In genomic region chr3:73656241-73656890, GRCh38 we compare ENCODE assay signal across 22 cellular contexts. TPM values are rescaled to one million over a fixed set of nuclear protein-coding genes. Genes with fewer than 3 reads are reported as not detected.
DNase-seq lines count a peak whose midpoint lies in the region; TF ChIP-seq lines count a peak whose summit lies in the region.
"Had no signal": no experiment of that assay in that cellular context is flagged by ENCODE, and none has a peak within 500 bp of the region (broad histone marks: within the 10 kb centered on the region; RNA-seq: fewer than 3 reads in every experiment).

No MANE protein-coding gene starts in this region.

- H3K36me3 ChIP-seq in SK-N-MC (ENCODE audit: insufficient read depth, low read length) (no peaks in the 10 kb centered on the region), fibroblast of lung (ENCODE audit: control insufficient read depth, insufficient read depth, low read length) (no peaks in the 10 kb centered on the region), smooth muscle cell (ENCODE audit: low read depth) (no peaks in the 10 kb centered on the region)
- H3K36me3 ChIP-seq in CD4-positive, alpha-beta memory T cell (ENCODE audit: insufficient read depth, low read length), result no peaks in the 10 kb centered on the region
- H3K36me3 ChIP-seq: right atrium auricular region, suprapubic skin had no signal

- POLR2A ChIA-PET in CD4-positive, alpha-beta memory T cell (lab: Charles Lee; ENCODE audit: partially characterized antibody), result no interaction called here

- H3K79me2 ChIP-seq in fibroblast of lung (ENCODE audit: control insufficient read depth, insufficient read depth, low read length) (no peaks in the 10 kb centered on the region), smooth muscle cell (ENCODE audit: low read depth) (no peaks in the 10 kb centered on the region)

- H2AFZ ChIP-seq in fibroblast of lung (ENCODE audit: low read length), result no peak overlapping the region
- peak overlapping the region; percentile 36 for H2AFZ ChIP-seq in smooth muscle cell (ENCODE audit: low read depth)

- H3K36me3 Mint-ChIP-seq in CD4-positive, alpha-beta memory T cell, result no peaks in the 10 kb centered on the region
- H3K36me3 Mint-ChIP-seq: activated CD8-positive, alpha-beta memory T cell treated with anti-CD3 and anti-CD28 coated beads, Interleukin-2, amount 10 ng/mL, durations not matched to agents 7 days and 5 days; activated naive CD4-positive, alpha-beta T cell treated with anti-CD3 and anti-CD28 coated beads, Interleukin-2, amount 50 U/mL, for 24 hours had no signal

- H3K27me3 ChIP-seq in fibroblast of lung (ENCODE audit: control insufficient read depth, insufficient read depth, low read length) (no peaks in the 10 kb centered on the region), smooth muscle cell (ENCODE audit: low read depth) (no peaks in the 10 kb centered on the region), dorsolateral prefrontal cortex (no peaks in the 10 kb centered on the region)
- H3K27me3 ChIP-seq in CD4-positive, alpha-beta memory T cell (ENCODE audit: insufficient read depth, low read length), result no peaks in the 10 kb centered on the region
- H3K27me3 ChIP-seq: right atrium auricular region, suprapubic skin had no signal

- CTCF ChIA-PET in CD4-positive, alpha-beta memory T cell (lab: Charles Lee; ENCODE audit: partially characterized antibody), result no interaction called here

- H3K4me1 ChIP-seq in fibroblast of lung (ENCODE audit: control insufficient read depth, extremely low read depth, insufficient read depth, low read length), result no peaks in the 10 kb centered on the region
- H3K4me1 ChIP-seq in smooth muscle cell (ENCODE audit: low read depth), result no peaks in the 10 kb centered on the region
- no peaks in the 10 kb centered on the region for H3K4me1 ChIP-seq in CD4-positive, alpha-beta memory T cell (ENCODE audit: insufficient read depth, low read length)
- H3K4me1 ChIP-seq: foreskin keratinocyte, right atrium auricular region, suprapubic skin had no signal

- DNase-seq in EL (peak; percentile 67), SK-N-MC (ENCODE audit: low read depth, low spot score) (no peak), fibroblast of lung (ENCODE audit: low read depth in 2 of 2) (peak; percentile 11 to 75), smooth muscle cell (lab: John Stamatoyannopoulos, UW; ENCODE audit: unreplicated experiment) (no peak), NCI-H226 (no peak), dorsolateral prefrontal cortex (no peak)
- no peak for DNase-seq in CD4-positive, alpha-beta memory T cell
- DNase-seq: activated CD4-positive, alpha-beta T cell treated with anti-CD3 and anti-CD28 coated beads for 48 hours; activated CD8-positive, alpha-beta memory T cell treated with anti-CD3 and anti-CD28 coated beads, Interleukin-2, amount 10 ng/mL, durations not matched to agents 7 days and 5 days; foreskin keratinocyte; kidney; NCI-H2171; NCI-H748 treated with DMSO at 0.1 percent for 48 hours; occipital lobe; T-helper 1 cell had no signal

- H3F3A ChIP-seq in smooth muscle cell (ENCODE audit: low read depth), result no peaks in the 10 kb centered on the region

- H3K27me3 Mint-ChIP-seq in CD4-positive, alpha-beta memory T cell, result peaks cover 0 to 2% of the 10 kb centered on the region in 2 donors
- H3K27me3 Mint-ChIP-seq: activated CD8-positive, alpha-beta memory T cell treated with anti-CD3 and anti-CD28 coated beads, Interleukin-2, amount 10 ng/mL, durations not matched to agents 7 days and 5 days; activated naive CD4-positive, alpha-beta T cell treated with anti-CD3 and anti-CD28 coated beads, Interleukin-2, amount 50 U/mL, for 24 hours; dendritic cell treated with granulocyte-macrophage colony-stimulating factor and Interleukin-4, amounts not matched to agents 40 ng/mL and 50 ng/mL, for 4 days had no signal

- H3K4me3 ChIP-seq in SK-N-MC, result no peak overlapping the region
- H3K4me3 ChIP-seq in fibroblast of lung (replicated peaks in 1 of 4; ENCODE audit: control extremely low read depth in 1 of 4, insufficient read depth in 1 of 4, low read depth in 3 of 4, low read length in 4 of 4), result no peak overlapping the region
- H3K4me3 ChIP-seq in smooth muscle cell, result no peak overlapping the region
- H3K4me3 ChIP-seq in CD4-positive, alpha-beta memory T cell (ENCODE audit: low read length in 2 of 2), result no peak overlapping the region
- no peak overlapping the region for H3K4me3 ChIP-seq in dorsolateral prefrontal cortex
- H3K4me3 ChIP-seq: lung, right atrium auricular region, suprapubic skin had no signal

- TF ChIP-seq CTCF in fibroblast of lung (conservative IDR thresholded peaks at IDR 0.05 in 1 of 2, IDR thresholded peaks at IDR 0.05 in 1 of 2; ENCODE audit: low read depth in 1 of 2, low read length in 2 of 2) (no peak), smooth muscle cell (IDR thresholded peaks at IDR 0.05; ENCODE audit: borderline replicate concordance, insufficient read depth, poor library complexity, severe bottlenecking) (no peak), dorsolateral prefrontal cortex (IDR thresholded peaks at IDR 0.05 in 54 of 56, conservative IDR thresholded peaks at IDR 0.05 in 2 of 56; ENCODE audit: low read depth in 1 of 56, partially characterized antibody in 56 of 56) (no peak)

- H3K4me2 ChIP-seq in fibroblast of lung (ENCODE audit: extremely low read depth, insufficient read depth, low read length), result no peak overlapping the region
- peak overlapping the region; percentile 59 for H3K4me2 ChIP-seq in smooth muscle cell

- no peak overlapping the region for H3K27ac Mint-ChIP-seq in CD4-positive, alpha-beta memory T cell
- H3K27ac Mint-ChIP-seq: activated CD8-positive, alpha-beta memory T cell treated with anti-CD3 and anti-CD28 coated beads, Interleukin-2, amount 10 ng/mL, durations not matched to agents 7 days and 5 days; activated naive CD4-positive, alpha-beta T cell treated with anti-CD3 and anti-CD28 coated beads, Interleukin-2, amount 50 U/mL, for 24 hours; activated T-helper 1 cell treated with anti-CD3 and anti-CD28 coated beads, Interleukin-12 subunit alpha, Interleukin-12 subunit beta, Interleukin-2, Interleukin-4 antibody, amounts not matched to agents 30 ng/mL and 10 ng/mL and 1 ng/mL, durations not matched to agents 14 hours and 24 hours and 36 hours; dendritic cell treated with granulocyte-macrophage colony-stimulating factor and Interleukin-4, amounts not matched to agents 40 ng/mL and 50 ng/mL, for 4 days had no signal

- no peak overlapping the region for H3K4me3 Mint-ChIP-seq in CD4-positive, alpha-beta memory T cell
- H3K4me3 Mint-ChIP-seq: activated CD8-positive, alpha-beta memory T cell treated with anti-CD3 and anti-CD28 coated beads, Interleukin-2, amount 10 ng/mL, durations not matched to agents 7 days and 5 days; activated naive CD4-positive, alpha-beta T cell treated with anti-CD3 and anti-CD28 coated beads, Interleukin-2, amount 50 U/mL, for 24 hours; activated T-helper 1 cell treated with anti-CD3 and anti-CD28 coated beads, Interleukin-12 subunit alpha, Interleukin-12 subunit beta, Interleukin-2, Interleukin-4 antibody, amounts not matched to agents 30 ng/mL and 10 ng/mL and 1 ng/mL, durations not matched to agents 14 hours and 24 hours and 36 hours; dendritic cell treated with granulocyte-macrophage colony-stimulating factor and Interleukin-4, amounts not matched to agents 40 ng/mL and 50 ng/mL, for 4 days had no signal

- 74% methylated on average over 4 of the region's 4 CpGs for WGBS in smooth muscle cell (ENCODE audit: low lambda C conversion rate)

- H3K9ac ChIP-seq in SK-N-MC (ENCODE audit: insufficient read length) (no peak overlapping the region), fibroblast of lung (ENCODE audit: insufficient read depth, low read length) (no peak overlapping the region), smooth muscle cell (ENCODE audit: low read depth) (no peak overlapping the region)

- no peaks in the 10 kb centered on the region for H4K20me1 ChIP-seq in fibroblast of lung (ENCODE audit: control insufficient read depth, extremely low read depth, insufficient read depth, low read length)
- H4K20me1 ChIP-seq in smooth muscle cell (ENCODE audit: low read depth), result no peaks in the 10 kb centered on the region

- H3K9me3 Mint-ChIP-seq in CD4-positive, alpha-beta memory T cell, result peaks cover 0 to 5% (median 2%) of the 10 kb centered on the region in 8 donors
- H3K9me3 Mint-ChIP-seq: dendritic cell treated with granulocyte-macrophage colony-stimulating factor and Interleukin-4, amounts not matched to agents 40 ng/mL and 50 ng/mL, for 4 days had no signal

- H3K4me1 Mint-ChIP-seq in CD4-positive, alpha-beta memory T cell, result no peaks in the 10 kb centered on the region
- H3K4me1 Mint-ChIP-seq: activated CD8-positive, alpha-beta memory T cell treated with anti-CD3 and anti-CD28 coated beads, Interleukin-2, amount 10 ng/mL, durations not matched to agents 7 days and 5 days; activated naive CD4-positive, alpha-beta T cell treated with anti-CD3 and anti-CD28 coated beads, Interleukin-2, amount 50 U/mL, for 24 hours had no signal

- no peaks in the 10 kb centered on the region for H3K9me3 ChIP-seq in SK-N-MC (ENCODE audit: low read depth, low read length)
- no peaks in the 10 kb centered on the region for H3K9me3 ChIP-seq in fibroblast of lung (ENCODE audit: control insufficient read depth, insufficient read depth, low read depth, low read length)
- no peaks in the 10 kb centered on the region for H3K9me3 ChIP-seq in smooth muscle cell (replicated peaks; ENCODE audit: low read depth)
- no peaks in the 10 kb centered on the region for H3K9me3 ChIP-seq in CD4-positive, alpha-beta memory T cell (ENCODE audit: control insufficient read depth in 1 of 2, low read length in 2 of 2)
- H3K9me3 ChIP-seq: right atrium auricular region, suprapubic skin had no signal

- H3K27ac ChIP-seq in SK-N-MC (0 out of 2 replicates have a peak overlapping the region, but pooled peaks have one; percentile 25), fibroblast of lung (ENCODE audit: insufficient read depth, low read length) (no peak overlapping the region), smooth muscle cell (ENCODE audit: low read depth) (peak overlapping the region; percentile 40), dorsolateral prefrontal cortex (no peak overlapping the region)
- no peak overlapping the region for H3K27ac ChIP-seq in CD4-positive, alpha-beta memory T cell (ENCODE audit: low read depth, low read length)
- H3K27ac ChIP-seq: foreskin keratinocyte, right atrium auricular region, suprapubic skin had no signal

- intact Hi-C loops in CD4-positive, alpha-beta memory T cell (cut with micrococcal nuclease), result no loop called here
- intact Hi-C loops in dorsolateral prefrontal cortex (cut with DNase I), result no loop called here

RNA-seq across cellular contexts. Expression of gene PDZRN3, which starts 31.6 kb away (rescaled TPM):
- total RNA-seq in fibroblast of lung, result 47.5 and 56.3 TPM in 2 replicates
- 10.7 and 14.6 TPM in 2 replicates for polyA plus RNA-seq in fibroblast of lung
- 20.0 and 36.3 TPM in 2 replicates for polyA plus RNA-seq in fibroblast of lung (2012)
- polyA minus RNA-seq in fibroblast of lung (ENCODE audit: low replicate concordance), result 42.1 and 58.7 TPM in 2 replicates
- total RNA-seq in smooth muscle cell, result 99.5 and 125 TPM in 2 replicates
- 118 and 128 TPM in 2 replicates for polyA plus RNA-seq in smooth muscle cell
- not detected for total RNA-seq in CD4-positive, alpha-beta memory T cell
- not detected for polyA plus RNA-seq in CD4-positive, alpha-beta memory T cell
- total RNA-seq in dorsolateral prefrontal cortex, result 10 to 100 TPM; 16.4 to 67.3 (median 42.1) TPM
- total RNA-seq: activated CD8-positive, alpha-beta memory T cell treated with anti-CD3 and anti-CD28 coated beads, Interleukin-2, amount 10 ng/mL, durations not matched to agents 7 days and 5 days; activated T-helper 1 cell treated with anti-CD3 and anti-CD28 coated beads, Interleukin-12 subunit alpha, Interleukin-12 subunit beta, Interleukin-2, Interleukin-4 antibody, amounts not matched to agents 30 ng/mL and 10 ng/mL and 1 ng/mL, durations not matched to agents 14 hours and 24 hours and 36 hours; endothelial cell of umbilical vein had no signal
- polyA plus RNA-seq: endothelial cell of umbilical vein, foreskin keratinocyte had no signal

Comparison
In these comparisons a context has a peak if more than half of its experiments do, and no peak if none do; other contexts are left out.
1. DNase-seq: peak in EL (single experiment) and fibroblast of lung (2 of 2); none in SK-N-MC (single experiment), smooth muscle cell (single experiment), NCI-H226 (single experiment), CD4-positive, alpha-beta memory T cell (0 of 5) and dorsolateral prefrontal cortex (0 of 10).
2. H3K27ac ChIP-seq: peak in SK-N-MC (single experiment) and smooth muscle cell (single experiment); none in fibroblast of lung (single experiment), CD4-positive, alpha-beta memory T cell (single experiment) and dorsolateral prefrontal cortex (0 of 59).
3. RNA of gene PDZRN3, which starts 31.6 kb away (total RNA-seq): 99.5 to 125 TPM in smooth muscle cell, 47.5 to 56.3 TPM in fibroblast of lung and 16.4 to 67.3 TPM in dorsolateral prefrontal cortex; not detected in CD4-positive, alpha-beta memory T cell; every median in the first group is over 10 times any median in the second.